In the genomic region with DNA sequence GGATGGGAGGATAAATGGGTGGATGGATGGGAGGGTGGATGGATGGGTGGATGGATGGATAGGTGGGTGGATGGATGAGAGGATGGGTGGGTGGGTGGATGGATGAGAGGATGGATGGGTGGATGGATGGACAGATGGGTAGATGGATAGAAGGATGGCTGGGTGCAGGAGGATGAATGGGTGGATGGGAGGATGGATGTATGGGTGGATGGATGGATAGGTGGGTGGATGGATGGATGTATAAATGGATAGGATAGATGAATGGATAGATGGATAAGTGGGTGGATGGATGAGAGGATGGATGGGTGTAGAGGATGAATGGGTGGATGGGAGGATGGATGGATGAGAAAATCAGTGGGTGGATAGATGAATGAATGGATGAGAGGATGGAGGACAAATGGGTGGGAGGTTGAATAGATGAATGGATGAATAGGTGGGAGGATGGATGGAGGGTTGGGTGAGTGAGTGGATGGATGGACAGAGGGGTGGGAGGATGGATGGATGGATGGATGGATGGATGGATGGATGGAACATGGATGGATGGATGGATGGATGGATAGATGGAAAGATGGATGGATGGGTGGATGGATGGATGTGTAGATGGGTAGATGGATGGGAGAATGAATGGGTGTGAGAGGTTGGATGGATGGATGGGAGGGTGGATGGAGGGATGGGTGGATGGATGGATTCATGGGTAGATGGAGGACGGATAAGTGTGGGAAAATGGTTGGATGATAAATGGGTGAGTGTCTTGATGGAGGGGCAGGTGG, we compare ENCODE assay signal across 22 cellular contexts. TPM values are rescaled to one million over a fixed set of nuclear protein-coding genes. Genes with fewer than 3 reads are reported as not detected.
A peak's percentile ranks its signal among the peaks of the same experiment; 100 is the strongest.
DNase-seq lines count a peak whose midpoint lies in the region; ATAC-seq and TF ChIP-seq lines count a peak whose summit lies in the region.
"Had no signal": no experiment of that assay in that cellular context is flagged by ENCODE, and none has a peak within 500 bp of the region (broad histone marks: within the 10 kb centered on the region; RNA-seq: fewer than 3 reads in every experiment).

No MANE protein-coding gene starts in this region.

- no peaks in the 10 kb centered on the region for H3K36me3 ChIP-seq in GM23338 (ENCODE audit: insufficient read depth)
- H3K36me3 ChIP-seq in HEK293 (ENCODE audit: control insufficient read depth in 2 of 2, insufficient read depth in 1 of 2, low read length in 2 of 2): no peaks in the 10 kb centered on the region
- H3K36me3 ChIP-seq: BE2C had no signal

- H3K9me3 ChIP-seq in HEK293 (ENCODE audit: control insufficient read depth, insufficient read depth, low read depth, low read length): no peaks in the 10 kb centered on the region
- H3K9me3 ChIP-seq: BE2C had no signal

- H3F3A ChIP-seq in GM23338 (replicated peaks; ENCODE audit: low read depth): 0 out of 2 replicates have a peak, but pooled peaks cover 10% of the 10 kb centered on the region

- POLR2A ChIA-PET in HEK293 (lab: Yijun Ruan, JAX): no interaction called here

- ATAC-seq in GM23338: no peak
- ATAC-seq: GM12878 had no signal

- H3K27me3 ChIP-seq in GM23338 (ENCODE audit: insufficient read depth): peaks cover 20% of the 10 kb centered on the region

- peak overlapping the region; percentile 60; the same call in 2 of the 3 replicates for H3K4me3 Mint-ChIP-seq in GM23338
- peak overlapping the region in 4 of 5 experiments; percentile 13 to 50 (median 30) for H3K4me3 Mint-ChIP-seq in brain
- H3K4me3 Mint-ChIP-seq in nephron: peak overlapping the region in 2 of 3 experiments; percentile 26 to 37
- H3K4me3 Mint-ChIP-seq in T-helper 2 cell treated with Interferon-gamma antibody and Interleukin-4, amounts not matched to agents 5 μg/mL and 100 μg/mL, for 36 hours: no peak overlapping the region
- H3K4me3 Mint-ChIP-seq: CD8-positive, alpha-beta memory T cell; HFFc6 had no signal

- no peak overlapping the region for H3K27ac Mint-ChIP-seq in GM23338
- no peak overlapping the region for H3K27ac Mint-ChIP-seq in brain
- no peak overlapping the region for H3K27ac Mint-ChIP-seq in nephron
- no peak overlapping the region for H3K27ac Mint-ChIP-seq in T-helper 2 cell treated with Interferon-gamma antibody and Interleukin-4, amounts not matched to agents 5 μg/mL and 100 μg/mL, for 36 hours
- H3K27ac Mint-ChIP-seq: HFFc6 had no signal

- H3K27ac ChIP-seq in GM23338 (ENCODE audit: low read depth) (no peak overlapping the region), HEK293 (ENCODE audit: extremely low read depth, low read depth, low read length) (no peak overlapping the region)

- CTCF ChIA-PET in HEK293 (lab: Yijun Ruan, JAX): interaction anchor here (0.6 kb wide), 1 partner anchor 34 kb away, joined by 3 read pairs; no protein-coding TSS in a partner anchor

- H3K36me3 Mint-ChIP-seq in GM23338 (ENCODE audit: low read depth): no peaks in the 10 kb centered on the region; the same call in 2 of the 3 replicates
- no peaks in the 10 kb centered on the region for H3K36me3 Mint-ChIP-seq in brain
- no peaks in the 10 kb centered on the region for H3K36me3 Mint-ChIP-seq in nephron (ENCODE audit: low read depth)
- H3K36me3 Mint-ChIP-seq in T-helper 2 cell treated with Interferon-gamma antibody and Interleukin-4, amounts not matched to agents 5 μg/mL and 100 μg/mL, for 36 hours (ENCODE audit: low read depth): no peaks in the 10 kb centered on the region
- H3K36me3 Mint-ChIP-seq: CD8-positive, alpha-beta memory T cell had no signal

- no peak overlapping the region for H3K4me2 ChIP-seq in GM23338

- peaks cover 26% of the 10 kb centered on the region for H3K27me3 Mint-ChIP-seq in GM23338 (ENCODE audit: insufficient read depth, low read depth, poor library complexity)
- peaks cover 52% of the 10 kb centered on the region for H3K27me3 Mint-ChIP-seq in brain
- peaks cover 85% of the 10 kb centered on the region for H3K27me3 Mint-ChIP-seq in nephron (ENCODE audit: low read depth)
- H3K27me3 Mint-ChIP-seq in T-helper 2 cell treated with Interferon-gamma antibody and Interleukin-4, amounts not matched to agents 5 μg/mL and 100 μg/mL, for 36 hours (ENCODE audit: low read depth): peaks cover 35% of the 10 kb centered on the region

- DNase-seq in GM23338 (ENCODE audit: low spot score): no peak
- DNase-seq in NCI-H82 (lab: John Stamatoyannopoulos, UW): no peak
- DNase-seq in NCI-H526 treated with DMSO at 0.1 percent for 48 hours (lab: John Stamatoyannopoulos, UW): no peak
- DNase-seq in foreskin melanocyte: no peak
- DNase-seq in T-helper 2 cell treated with Interferon-gamma antibody and Interleukin-4, amounts not matched to agents 5 μg/mL and 100 μg/mL, for 36 hours (ENCODE audit: low spot score): no peak
- DNase-seq: ACHN; BE2C; C1 segment of cervical spinal cord; CD4-positive, CD25-positive, alpha-beta regulatory T cell; CD8-positive, alpha-beta memory T cell; COR-L47; DMS 273 treated with DMSO at 0.1 percent for 48 hours; DMS53; DND-41; EL; HCEC 1CT; HFFc6 had no signal

- no peak overlapping the region for H3K4me3 ChIP-seq in GM23338
- no peak overlapping the region for H3K4me3 ChIP-seq in HEK293 (ENCODE audit: low read depth, low read length)
- H3K4me3 ChIP-seq: GM12878 had no signal

- no peaks in the 10 kb centered on the region for H4K20me1 ChIP-seq in GM23338 (replicated peaks; ENCODE audit: insufficient read depth)

- 0 out of 2 replicates have a peak, but pooled peaks cover 3% of the 10 kb centered on the region for H3K9me2 ChIP-seq in GM23338 (ENCODE audit: insufficient read depth)

- H3K4me1 Mint-ChIP-seq in GM23338 (peaks cover 13% of the 10 kb centered on the region), brain (peaks cover 13% of the 10 kb centered on the region), nephron (no peaks in the 10 kb centered on the region)
- no peaks in the 10 kb centered on the region for H3K4me1 Mint-ChIP-seq in T-helper 2 cell treated with Interferon-gamma antibody and Interleukin-4, amounts not matched to agents 5 μg/mL and 100 μg/mL, for 36 hours (ENCODE audit: low read depth)

- H2AFZ ChIP-seq in GM23338: no peak overlapping the region

- no peaks in the 10 kb centered on the region for H3K79me2 ChIP-seq in GM23338 (replicated peaks; ENCODE audit: insufficient read depth)

- H3K9me3 Mint-ChIP-seq in GM23338 (peaks cover 6% of the 10 kb centered on the region), brain (peaks cover 0 to 13% (median 5%) of the 10 kb centered on the region in 5 experiments), nephron (peaks cover 3% of the 10 kb centered on the region)
- H3K9me3 Mint-ChIP-seq in T-helper 2 cell treated with Interferon-gamma antibody and Interleukin-4, amounts not matched to agents 5 μg/mL and 100 μg/mL, for 36 hours: no peaks in the 10 kb centered on the region
- H3K9me3 Mint-ChIP-seq: CD8-positive, alpha-beta memory T cell; HFFc6 had no signal

- H3K4me1 ChIP-seq in GM23338 (ENCODE audit: insufficient read depth) (no peaks in the 10 kb centered on the region), HEK293 (ENCODE audit: control insufficient read depth, insufficient read depth, low read length) (no peaks in the 10 kb centered on the region)
- H3K4me1 ChIP-seq: BE2C had no signal

- TF ChIP-seq CTCF in GM23338 (conservative IDR thresholded peaks at IDR 0.05; ENCODE audit: low read depth in 2 of 2) (no peak), HEK293 (tag by site-specific recombination; IDR thresholded peaks at IDR 0.05) (no peak), brain (conservative IDR thresholded peaks at IDR 0.05) (no peak), nephron (IDR thresholded peaks at IDR 0.05; ENCODE audit: unreplicated experiment in 3 of 3) (no peak)

TF ChIP-seq in GM23338, 12 proteins besides CTCF, POLR2A, EP300 and RAD21 (continues in another document):
- no peak for TF ChIP-seq JUNB (IDR thresholded peaks at IDR 0.05; ENCODE audit: unreplicated experiment)

TF ChIP-seq in HEK293, 187 proteins besides CTCF, POLR2A, EP300 and RAD21 (continues in another document):
- peak; percentile 10; the same call in 1 of the 2 replicates for TF ChIP-seq ZNF747 (tag by site-specific recombination; IDR thresholded peaks at IDR 0.05)
- no peak for TF ChIP-seq ZNF544 (tag by site-specific recombination; IDR thresholded peaks at IDR 0.05)
- TF ChIP-seq ZNF175 (tag by site-specific recombination; IDR thresholded peaks at IDR 0.05): 0 out of 2 replicates have a peak, but pooled peaks have one; percentile 21
- TF ChIP-seq ZNF707 (tag by site-specific recombination; IDR thresholded peaks at IDR 0.05): no peak
- TF ChIP-seq RBAK (tag by site-specific recombination; IDR thresholded peaks at IDR 0.05): 0 out of 2 replicates have a peak, but pooled peaks have one; percentile 12
- TF ChIP-seq, protein P1, sequence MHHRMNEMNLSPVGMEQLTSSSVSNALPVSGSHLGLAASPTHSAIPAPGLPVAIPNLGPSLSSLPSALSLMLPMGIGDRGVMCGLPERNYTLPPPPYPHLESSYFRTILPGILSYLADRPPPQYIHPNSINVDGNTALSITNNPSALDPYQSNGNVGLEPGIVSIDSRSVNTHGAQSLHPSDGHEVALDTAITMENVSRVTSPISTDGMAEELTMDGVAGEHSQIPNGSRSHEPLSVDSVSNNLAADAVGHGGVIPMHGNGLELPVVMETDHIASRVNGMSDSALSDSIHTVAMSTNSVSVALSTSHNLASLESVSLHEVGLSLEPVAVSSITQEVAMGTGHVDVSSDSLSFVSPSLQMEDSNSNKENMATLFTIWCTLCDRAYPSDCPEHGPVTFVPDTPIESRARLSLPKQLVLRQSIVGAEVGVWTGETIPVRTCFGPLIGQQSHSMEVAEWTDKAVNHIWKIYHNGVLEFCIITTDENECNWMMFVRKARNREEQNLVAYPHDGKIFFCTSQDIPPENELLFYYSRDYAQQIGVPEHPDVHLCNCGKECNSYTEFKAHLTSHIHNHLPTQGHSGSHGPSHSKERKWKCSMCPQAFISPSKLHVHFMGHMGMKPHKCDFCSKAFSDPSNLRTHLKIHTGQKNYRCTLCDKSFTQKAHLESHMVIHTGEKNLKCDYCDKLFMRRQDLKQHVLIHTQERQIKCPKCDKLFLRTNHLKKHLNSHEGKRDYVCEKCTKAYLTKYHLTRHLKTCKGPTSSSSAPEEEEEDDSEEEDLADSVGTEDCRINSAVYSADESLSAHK (tag by site-specific recombination; IDR thresholded peaks at IDR 0.05): no peak
- TF ChIP-seq ZBTB8A (tag by site-specific recombination; IDR thresholded peaks at IDR 0.05): no peak
- TF ChIP-seq ZNF354C (tag by site-specific recombination; IDR thresholded peaks at IDR 0.05; ENCODE audit: borderline replicate concordance, low read depth): no peak

RNA-seq across cellular contexts. Expression of a gene that starts 35.9 kb away (rescaled TPM):
- total RNA-seq in GM23338 (2014; rRNA removed; shearing (Covaris generic)): not detected in 2 replicates
- polyA plus RNA-seq in GM23338 (2016; fragmentation: Nextera tagmentation; extraction: Ambion mirVana): not detected in 2 replicates
- not detected for polyA plus RNA-seq in brain (ENCODE audit: insufficient read depth, low read depth, low replicate concordance)
- total RNA-seq: CD4-positive, CD25-positive, alpha-beta regulatory T cell; CD8-positive, alpha-beta memory T cell; G401; GM12878; HFFc6 had no signal
- polyA plus RNA-seq: CD4-positive, CD25-positive, alpha-beta regulatory T cell; CD8-positive, alpha-beta memory T cell; GM12878 had no signal
